Comparison of ENCODE assay signal across 10 cellular contexts in genomic region chr9:110027624-110028023, GRCh38.
A peak's percentile ranks its signal among the peaks of the same experiment; 100 is the strongest.
DNase-seq lines count a peak whose midpoint lies in the region; ATAC-seq and TF ChIP-seq lines count a peak whose summit lies in the region.
"Had no signal": no experiment of that assay in that cellular context is flagged by ENCODE, and none has a peak within 500 bp of the region (broad histone marks: within the 10 kb centered on the region; RNA-seq: fewer than 3 reads in every experiment).

No MANE protein-coding gene starts in this region.

- H3K14ac ChIP-seq in IMR-90 (replicated peaks; ENCODE audit: low read depth, low read length) = peak overlapping the region; percentile 56

- H3K4me1 ChIP-seq in IMR-90 (ENCODE audit: control insufficient read depth, insufficient read depth, low read length) = peaks cover 15% of the 10 kb centered on the region

- no peaks in the 10 kb centered on the region for H3K9me3 Mint-ChIP-seq in type B pancreatic cell

- no peaks in the 10 kb centered on the region for H3K36me3 Mint-ChIP-seq in type B pancreatic cell
- H3K36me3 Mint-ChIP-seq: activated naive CD8-positive, alpha-beta T cell had no signal

- H4K8ac ChIP-seq in IMR-90 (ENCODE audit: low read depth in 2 of 2, low read length in 2 of 2) = peak overlapping the region in 1 of 2 experiments; percentile 83; a peak in 2 of 4 replicates

- no peak overlapping the region for H2AK5ac ChIP-seq in IMR-90 (ENCODE audit: low read depth, low read length)

- H3K79me1 ChIP-seq in IMR-90 (ENCODE audit: low read depth in 1 of 2, low read length in 2 of 2) = peaks cover 27 to 61% of the 10 kb centered on the region in 2 experiments

- no peak overlapping the region for H3K4me3 ChIP-seq in IMR-90 (ENCODE audit: insufficient read depth, low read depth, low read length)

- no peaks in the 10 kb centered on the region for H3K9me3 ChIP-seq in IMR-90 (ENCODE audit: control insufficient read depth, insufficient read depth, low read length)

- 0 out of 2 replicates have a peak overlapping the region, but pooled peaks have one; percentile 16 for H4K91ac ChIP-seq in IMR-90 (ENCODE audit: insufficient read depth, low read depth, low read length)

- peak; percentile 19; the same call in 1 of the 2 replicates for ATAC-seq in IMR-90 (ENCODE audit: low read depth)
- peak; percentile 59 for ATAC-seq in Right ventricle myocardium superior (ENCODE audit: poor library complexity)
- ATAC-seq in sciatic nerve = peak; percentile 95

- intact Hi-C loops in IMR-90 (cut with micrococcal nuclease) = no loop called here
- intact Hi-C loops in Right ventricle myocardium superior (cut with DNase I) = no loop called here
- intact Hi-C loops in sciatic nerve (cut with DNase I) = no loop called here

- H2BK15ac ChIP-seq in IMR-90 (ENCODE audit: low read depth, low read length) = peak overlapping the region; percentile 3; the same call in 1 of the 3 replicates

- peak overlapping the region; percentile 12; the same call in 1 of the 2 replicates for H3K4ac ChIP-seq in IMR-90 (ENCODE audit: low read depth, low read length)

- H3K27me3 ChIP-seq in IMR-90 (ENCODE audit: control insufficient read depth, insufficient read depth, low read length) = no peaks in the 10 kb centered on the region

- CTCF ChIA-PET in IMR-90 (lab: Yijun Ruan, JAX) = interaction anchor here (0.6 to 1.6 kb wide), 3 partner anchors 11 to 57 kb away, joined by 3 to 4 read pairs (median 3); no protein-coding TSS in a partner anchor

- peak overlapping the region; percentile 41; the same call in 1 of the 2 replicates for H3K4me2 ChIP-seq in IMR-90 (ENCODE audit: low read depth, low read length)

- peak overlapping the region; percentile 72 for H2BK5ac ChIP-seq in IMR-90 (ENCODE audit: low read depth, low read length, poor library complexity, severe bottlenecking)

- peak overlapping the region; percentile 71; the same call in 1 of the 2 replicates for H2BK120ac ChIP-seq in IMR-90 (ENCODE audit: low read depth, low read length)

- H3K9me1 ChIP-seq in IMR-90 (ENCODE audit: insufficient read depth, low read length) = peaks cover 18% of the 10 kb centered on the region

- no peaks in the 10 kb centered on the region; the same call in 1 of the 2 replicates for H4K20me1 ChIP-seq in IMR-90 (ENCODE audit: insufficient read depth, low read length)

- BruUV-seq in IMR-90 (replicated peaks; lab: Mats Ljungman, UMichigan) = no TSS peak

- peak overlapping the region; percentile 26 for H4K5ac ChIP-seq in IMR-90 (ENCODE audit: low read depth, low read length)

- no peak overlapping the region for H3K27ac Mint-ChIP-seq in type B pancreatic cell
- H3K27ac Mint-ChIP-seq: activated naive CD8-positive, alpha-beta T cell had no signal

- POLR2A ChIA-PET in IMR-90 (lab: Charles Lee; ENCODE audit: unreplicated experiment) = no interaction called here

- 43% methylated on average over 1 of the region's 6 CpGs; no CpG with 5 or more reads in 1 of the 2 experiments for WGBS in IMR-90 (ENCODE audit: extremely low coverage in 2 of 2, insufficient read length in 1 of 2), 2 experiments

- in situ Hi-C loops in IMR-90 (cut with MboI; ENCODE audit: low sequenced_read_pairs) = no loop called here

- no peak for TF ChIP-seq CTCF in IMR-90 (conservative IDR thresholded peaks at IDR 0.05; ENCODE audit: low read depth, low read length)
- TF ChIP-seq CTCF in type B pancreatic cell (conservative IDR thresholded peaks at IDR 0.05) = no peak

- H3K27me3 Mint-ChIP-seq in type B pancreatic cell = no peaks in the 10 kb centered on the region

- dilution Hi-C loops in IMR-90 (cut with HindIII; ENCODE audit: low sequenced_read_pairs, unreplicated experiment) = no loop called here

- no peak overlapping the region for H3K9ac ChIP-seq in IMR-90 (ENCODE audit: low read depth, low read length)

- H2BK20ac ChIP-seq in IMR-90 (ENCODE audit: low read depth, low read length) = peak overlapping the region; percentile 50; the same call in 1 of the 2 replicates

- no peak for TF ChIP-seq POLR2A in IMR-90 (IDR thresholded peaks at IDR 0.05; ENCODE audit: low read depth, low read length)

- no peaks in the 10 kb centered on the region for H3K36me3 ChIP-seq in IMR-90 (ENCODE audit: control insufficient read depth, insufficient read depth, low read length)

- no peak overlapping the region for H2AK9ac ChIP-seq in IMR-90 (replicated peaks; ENCODE audit: low read depth, low read length, poor library complexity)

- no peak overlapping the region for H3K4me3 Mint-ChIP-seq in type B pancreatic cell
- H3K4me3 Mint-ChIP-seq: activated naive CD8-positive, alpha-beta T cell had no signal

- H3K27ac ChIP-seq in IMR-90 (ENCODE audit: insufficient read depth, low read length) = peak overlapping the region; percentile 68; the same call in 1 of the 2 replicates

- peaks cover 43% of the 10 kb centered on the region for H3K4me1 Mint-ChIP-seq in type B pancreatic cell (ENCODE audit: unreplicated experiment)

- 0 out of 2 replicates have a peak overlapping the region, but pooled peaks have one; percentile 37 for H3K23ac ChIP-seq in IMR-90 (ENCODE audit: low read depth, low read length)

- H2AFZ ChIP-seq in IMR-90 (replicated peaks; ENCODE audit: low read length, poor library complexity) = no peak overlapping the region

- H3K18ac ChIP-seq in IMR-90 (ENCODE audit: low read depth, low read length) = peak overlapping the region; percentile 62; the same call in 1 of the 2 replicates

- DNase-seq in IMR-90 = peak; percentile 78
- peak; percentile 46 for DNase-seq in SKM-1 treated with dmso at 0.1 percent for 144 hours (lab: John Stamatoyannopoulos, UW; ENCODE audit: unreplicated experiment)
- DNase-seq in Right ventricle myocardium superior = no peak
- DNase-seq in sciatic nerve (ENCODE audit: low spot score) = no peak
- no peak for DNase-seq in type B pancreatic cell (ENCODE audit: extremely low spot score, unreplicated experiment)
- no peak for DNase-seq in RKO (ENCODE audit: low spot score)
- no peak for DNase-seq in stimulated activated CD4-positive, alpha-beta T cell treated with anti-CD3 and anti-CD28 coated beads, Interleukin-1b, Interleukin-23, amount 100 ng/mL, for 48 hours
- DNase-seq in NCI-H1694 treated with DMSO at 0.1 percent for 48 hours (lab: John Stamatoyannopoulos, UW) = no peak
- DNase-seq: Karpas-422 had no signal

- H3K56ac ChIP-seq in IMR-90 (ENCODE audit: extremely low read depth, insufficient read depth, low read length) = peak overlapping the region; percentile 66

- no peak for TF ChIP-seq RAD21 in IMR-90 (IDR thresholded peaks at IDR 0.05; ENCODE audit: low read length)

TF ChIP-seq in IMR-90, 13 proteins besides CTCF, POLR2A, EP300 and RAD21:
- no peak for TF ChIP-seq NFE2L2 (IDR thresholded peaks at IDR 0.05; ENCODE audit: low read depth, low read length)
- no peak for TF ChIP-seq MAFK (IDR thresholded peaks at IDR 0.05; ENCODE audit: low read depth, low read length)
- TF ChIP-seq FOS (IDR thresholded peaks at IDR 0.05; ENCODE audit: low read depth, low read length) = no peak
- no peak for TF ChIP-seq CEBPB (IDR thresholded peaks at IDR 0.05; ENCODE audit: low read depth, low read length)
- TF ChIP-seq MAZ (IDR thresholded peaks at IDR 0.05; ENCODE audit: borderline replicate concordance, low read depth, low read length) = no peak
- TF ChIP-seq USF2 (IDR thresholded peaks at IDR 0.05; ENCODE audit: low read depth, low read length) = no peak
- TF ChIP-seq RFX5 (IDR thresholded peaks at IDR 0.05; ENCODE audit: low read depth, low read length) = no peak
- no peak for TF ChIP-seq BHLHE40 (IDR thresholded peaks at IDR 0.05; ENCODE audit: low read depth, low read length)

Comparison
In these comparisons a context has a peak if more than half of its experiments do, and no peak if none do; other contexts are left out.
1. ATAC-seq: peak in every context shown above with its lines; median percentile 95 in sciatic nerve; 59 in Right ventricle myocardium superior; 19 in IMR-90.
2. DNase-seq: peak in IMR-90 (single experiment) and SKM-1 treated with dmso at 0.1 percent for 144 hours (single experiment); none in Right ventricle myocardium superior (single experiment), sciatic nerve (single experiment), type B pancreatic cell (single experiment), RKO (single experiment), stimulated activated CD4-positive, alpha-beta T cell treated with anti-CD3 and anti-CD28 coated beads, Interleukin-1b, Interleukin-23, amount 100 ng/mL, for 48 hours (single experiment) and NCI-H1694 treated with DMSO at 0.1 percent for 48 hours (single experiment).